Comparison of ENCODE assay signal across 9 cellular contexts in genomic region chrX:47196098-47196497, GRCh38. TPM values are rescaled to one million over a fixed set of nuclear protein-coding genes. Genes with fewer than 3 reads are reported as not detected.
A peak's percentile ranks its signal among the peaks of the same experiment; 100 is the strongest.
DNase-seq lines count a peak whose midpoint lies in the region; ATAC-seq and TF ChIP-seq lines count a peak whose summit lies in the region.
"Had no signal": no experiment of that assay in that cellular context is flagged by ENCODE, and none has a peak within 500 bp of the region (broad histone marks: within the 10 kb centered on the region; RNA-seq: fewer than 3 reads in every experiment).

No MANE protein-coding gene starts in this region.

- ATAC-seq in gastroesophageal sphincter: no peak
- ATAC-seq: left lung had no signal

- no peaks in the 10 kb centered on the region for H3K9me2 ChIP-seq in GM23248 (ENCODE audit: insufficient read depth)
- no peaks in the 10 kb centered on the region for H3K9me2 ChIP-seq in SU-DHL-6 (replicated peaks; ENCODE audit: insufficient read depth, low read length)

- no peaks in the 10 kb centered on the region for H4K20me1 ChIP-seq in GM23248 (ENCODE audit: insufficient read depth)
- no peaks in the 10 kb centered on the region for H4K20me1 ChIP-seq in SU-DHL-6 (ENCODE audit: low read depth, low read length)

- H3K4me3 ChIP-seq in GM23248 (peak overlapping the region; percentile 92), SU-DHL-6 (ENCODE audit: insufficient read depth, low read length, poor library complexity, severe bottlenecking) (no peak overlapping the region), esophagus muscularis mucosa (peak overlapping the region in 3 of 4 donors; percentile 1 to 7 (median 3)), retinal pigment epithelial cell (ENCODE audit: low read length) (peak overlapping the region; percentile 6), vagina (peak overlapping the region in 1 of 2 donors; percentile 15), gastroesophageal sphincter (peak overlapping the region in 1 of 2 donors; percentile 79)

- DNase-seq in GM23248: no peak
- no peak for DNase-seq in esophagus muscularis mucosa (ENCODE audit: extremely low spot score)
- DNase-seq in retinal pigment epithelial cell (ENCODE audit: low read depth): no peak
- DNase-seq in HEK293T (ENCODE audit: extremely low spot score): no peak
- DNase-seq in vagina (ENCODE audit: extremely low spot score in 2 of 2): no peak
- DNase-seq: left lung, NCI-H1105 had no signal

- H3K27me3 ChIP-seq in GM23248 (replicated peaks; ENCODE audit: insufficient read depth) (no peaks in the 10 kb centered on the region), SU-DHL-6 (ENCODE audit: low read length) (no peaks in the 10 kb centered on the region), esophagus muscularis mucosa (no peaks in the 10 kb centered on the region), vagina (no peaks in the 10 kb centered on the region), gastroesophageal sphincter (no peaks in the 10 kb centered on the region)
- H3K27me3 ChIP-seq: left lung had no signal

- POLR2A ChIA-PET in HEK293T (lab: Yijun Ruan, JAX): interaction anchor here (0.7 kb wide), 1 partner anchor 10 kb away, joined by 4 read pairs; no protein-coding TSS in a partner anchor

- H3K79me2 ChIP-seq in GM23248 (ENCODE audit: insufficient read depth): peaks cover 71% of the 10 kb centered on the region
- peaks cover 53% of the 10 kb centered on the region for H3K79me2 ChIP-seq in SU-DHL-6 (ENCODE audit: insufficient read depth, low read length)

- H3K4me1 ChIP-seq in GM23248 (ENCODE audit: insufficient read depth) (peaks cover 37% of the 10 kb centered on the region), esophagus muscularis mucosa (peaks cover 50 to 82% (median 71%) of the 10 kb centered on the region in 4 donors), vagina (peaks cover 50% of the 10 kb centered on the region), gastroesophageal sphincter (peaks cover 0 to 66% (median 39%) of the 10 kb centered on the region in 3 donors)

- 0 out of 2 replicates have a peak overlapping the region, but pooled peaks have one; percentile 8 for H3K27ac ChIP-seq in GM23248
- no peak overlapping the region for H3K27ac ChIP-seq in SU-DHL-6 (ENCODE audit: low read depth, low read length)
- H3K27ac ChIP-seq in esophagus muscularis mucosa (replicated peaks in 1 of 4): peak overlapping the region in 2 of 4 donors; percentile 11 to 18
- no peak overlapping the region for H3K27ac ChIP-seq in vagina
- H3K27ac ChIP-seq in gastroesophageal sphincter: peak overlapping the region in 2 of 4 donors; percentile 7 to 98
- H3K27ac ChIP-seq: left lung had no signal

- no peak for TF ChIP-seq EP300 in esophagus muscularis mucosa (IDR thresholded peaks at IDR 0.05)
- no peak for TF ChIP-seq EP300 in gastroesophageal sphincter (IDR thresholded peaks at IDR 0.05)

- WGBS in GM23248 (ENCODE audit: low coverage in 1 of 2, low lambda C conversion rate in 2 of 2, missing lambda C conversion rate in 2 of 2), 2 experiments: 33 to 37% methylated on average over 3 of the region's 3 CpGs
- 60% methylated on average over 3 of the region's 3 CpGs for WGBS in esophagus muscularis mucosa
- WGBS in gastroesophageal sphincter (ENCODE audit: low coverage in 1 of 2), 2 donors: 25% methylated on average over 3 of the region's 3 CpGs; no CpG with 5 or more reads in 1 of the 2 donors

- H3K9ac ChIP-seq in GM23248 (peak overlapping the region; percentile 100), SU-DHL-6 (ENCODE audit: low read length) (no peak overlapping the region)

- TF ChIP-seq CTCF in SU-DHL-6 (IDR thresholded peaks at IDR 0.05; ENCODE audit: insufficient read depth, low read length, poor library complexity, severe bottlenecking) (no peak), esophagus muscularis mucosa (IDR thresholded peaks at IDR 0.05) (no peak), retinal pigment epithelial cell (conservative IDR thresholded peaks at IDR 0.05; ENCODE audit: low read depth, low read length) (no peak), vagina (IDR thresholded peaks at IDR 0.05) (no peak), gastroesophageal sphincter (IDR thresholded peaks at IDR 0.05) (no peak)

- H2AFZ ChIP-seq in GM23248 (no peak overlapping the region), SU-DHL-6 (ENCODE audit: low read depth, low read length, severe bottlenecking) (no peak overlapping the region)

- H3K4me2 ChIP-seq in GM23248 (ENCODE audit: unreplicated experiment): peak overlapping the region; percentile 83
- H3K4me2 ChIP-seq in SU-DHL-6 (ENCODE audit: low read depth, low read length, poor library complexity, severe bottlenecking): peak overlapping the region; percentile 24

- TF ChIP-seq POLR2A in esophagus muscularis mucosa (IDR thresholded peaks at IDR 0.05; ENCODE audit: low read depth) (no peak), vagina (IDR thresholded peaks at IDR 0.05) (no peak), gastroesophageal sphincter (IDR thresholded peaks at IDR 0.05) (no peak)

- intact Hi-C loops in esophagus muscularis mucosa (cut with DNase I): loop anchor here (10.0 kb wide), 1 partner anchor 829 kb away; no protein-coding TSS in a partner anchor
- intact Hi-C loops in vagina (cut with DNase I): loop anchor here (10.0 kb wide), 1 partner anchor 329 kb away; no protein-coding TSS in a partner anchor

- peaks cover 1% of the 10 kb centered on the region; the same call in 1 of the 2 replicates for H3K36me3 ChIP-seq in GM23248 (ENCODE audit: low read depth)
- H3K36me3 ChIP-seq in SU-DHL-6 (ENCODE audit: low read length): no peaks in the 10 kb centered on the region
- peaks cover 4 to 34% (median 28%) of the 10 kb centered on the region in 4 donors for H3K36me3 ChIP-seq in esophagus muscularis mucosa
- peaks cover 5 to 30% of the 10 kb centered on the region in 2 donors for H3K36me3 ChIP-seq in vagina
- H3K36me3 ChIP-seq in gastroesophageal sphincter: peaks cover 2 to 30% of the 10 kb centered on the region in 2 donors

- H3F3A ChIP-seq in GM23248 (ENCODE audit: insufficient read depth) (peaks cover 6% of the 10 kb centered on the region; the same call in 1 of the 2 replicates), SU-DHL-6 (ENCODE audit: insufficient read depth) (peaks cover 19% of the 10 kb centered on the region)

- CTCF ChIA-PET in HEK293T (lab: Yijun Ruan, JAX): no interaction called here

- no peaks in the 10 kb centered on the region for H3K9me3 ChIP-seq in GM23248 (ENCODE audit: low read depth)
- no peaks in the 10 kb centered on the region for H3K9me3 ChIP-seq in SU-DHL-6 (ENCODE audit: insufficient read depth, low read length)
- no peaks in the 10 kb centered on the region for H3K9me3 ChIP-seq in esophagus muscularis mucosa
- H3K9me3 ChIP-seq in vagina: no peaks in the 10 kb centered on the region
- H3K9me3 ChIP-seq in gastroesophageal sphincter: no peaks in the 10 kb centered on the region
- H3K9me3 ChIP-seq: left lung had no signal

- in situ Hi-C loops in GM23248 (cut with MboI): no loop called here

TF ChIP-seq in HEK293T, 16 proteins besides CTCF, POLR2A, EP300 and RAD21:
- TF ChIP-seq HDGF (IDR thresholded peaks at IDR 0.05; ENCODE audit: borderline replicate concordance): no peak
- no peak for TF ChIP-seq FOXA1 (IDR thresholded peaks at IDR 0.05)
- no peak for TF ChIP-seq ZNF384 (IDR thresholded peaks at IDR 0.05)
- TF ChIP-seq CTBP1 (IDR thresholded peaks at IDR 0.05; ENCODE audit: borderline replicate concordance): no peak
- no peak for TF ChIP-seq LEF1 (IDR thresholded peaks at IDR 0.05; ENCODE audit: borderline replicate concordance)
- TF ChIP-seq SP1 (IDR thresholded peaks at IDR 0.05): no peak
- no peak for TF ChIP-seq BHLHE40 (IDR thresholded peaks at IDR 0.05; ENCODE audit: borderline replicate concordance)
- no peak for TF ChIP-seq ELF4 (IDR thresholded peaks at IDR 0.05)
- TF ChIP-seq ARNT (IDR thresholded peaks at IDR 0.05): no peak
- TF ChIP-seq L3MBTL2 (conservative IDR thresholded peaks at IDR 0.05): no peak
- no peak for TF ChIP-seq SUZ12 (IDR thresholded peaks at IDR 0.05)
- TF ChIP-seq FOXM1 (IDR thresholded peaks at IDR 0.05; ENCODE audit: borderline replicate concordance): no peak
- TF ChIP-seq NFRKB (IDR thresholded peaks at IDR 0.05): no peak

RNA-seq across cellular contexts. Expression of gene UBA1, which starts 2.5 kb away (rescaled TPM):
- 264 and 266 TPM in 2 replicates for total RNA-seq in GM23248 (2014; rRNA removed; shearing (Covaris generic))
- polyA plus RNA-seq in GM23248 (2016; fragmentation: Nextera tagmentation; extraction: Ambion mirVana): 141 and 146 TPM in 2 replicates
- 100 to 1,000 TPM; 125 to 218 (median 147) TPM for total RNA-seq in esophagus muscularis mucosa
- total RNA-seq in vagina: 168 TPM
- total RNA-seq in gastroesophageal sphincter: 100 to 1,000 TPM; 108 to 211 (median 123) TPM

RNA-seq across cellular contexts. Expression of gene CDK16, which starts 22.4 kb away (rescaled TPM):
- 89.5 and 97.8 TPM in 2 replicates for total RNA-seq in GM23248 (2014; rRNA removed; shearing (Covaris generic))
- 103 and 105 TPM in 2 replicates for polyA plus RNA-seq in GM23248 (2016; fragmentation: Nextera tagmentation; extraction: Ambion mirVana)
- total RNA-seq in esophagus muscularis mucosa (10 to 100 TPM; 51.9 to 87.1 (median 65.4) TPM), vagina (73.9 TPM), gastroesophageal sphincter (10 to 100 TPM; 45.8 to 76.1 (median 55.6) TPM)

RNA-seq across cellular contexts. Expression of gene USP11, which starts 36.7 kb away (rescaled TPM):
- 30.2 and 36.6 TPM in 2 replicates for total RNA-seq in GM23248 (2014; rRNA removed; shearing (Covaris generic))
- polyA plus RNA-seq in GM23248 (2016; fragmentation: Nextera tagmentation; extraction: Ambion mirVana): 61.4 and 61.5 TPM in 2 replicates
- total RNA-seq in esophagus muscularis mucosa (10 to 100 TPM; 23.3 to 44.1 (median 38.2) TPM), vagina (72.4 TPM), gastroesophageal sphincter (10 to 100 TPM; 26.9 to 64.6 (median 40.7) TPM)

RNA-seq across cellular contexts. Expression of gene RBM10, which starts 51.1 kb away (rescaled TPM):
- 40.1 and 40.5 TPM in 2 replicates for total RNA-seq in GM23248 (2014; rRNA removed; shearing (Covaris generic))
- polyA plus RNA-seq in GM23248 (2016; fragmentation: Nextera tagmentation; extraction: Ambion mirVana): 28.4 and 30.6 TPM in 2 replicates
- 10 to 100 TPM; 25.3 to 38.4 (median 29.8) TPM for total RNA-seq in esophagus muscularis mucosa
- 32.4 TPM for total RNA-seq in vagina
- total RNA-seq in gastroesophageal sphincter: 10 to 100 TPM; 25.2 to 33.1 (median 29.2) TPM

RNA-seq across cellular contexts. Expression of gene NDUFB11, which starts 51.6 kb away (rescaled TPM):
- 41.7 and 45.7 TPM in 2 replicates for total RNA-seq in GM23248 (2014; rRNA removed; shearing (Covaris generic))
- 123 and 125 TPM in 2 replicates for polyA plus RNA-seq in GM23248 (2016; fragmentation: Nextera tagmentation; extraction: Ambion mirVana)
- total RNA-seq in esophagus muscularis mucosa (10 to 100 TPM; 58.3 to 87.5 (median 76.3) TPM), vagina (63.8 TPM), gastroesophageal sphincter (10 to 100 TPM; 43.3 to 66.8 (median 53.0) TPM)
